9 cellular contexts compared by ENCODE assay signal in the genomic region with DNA sequence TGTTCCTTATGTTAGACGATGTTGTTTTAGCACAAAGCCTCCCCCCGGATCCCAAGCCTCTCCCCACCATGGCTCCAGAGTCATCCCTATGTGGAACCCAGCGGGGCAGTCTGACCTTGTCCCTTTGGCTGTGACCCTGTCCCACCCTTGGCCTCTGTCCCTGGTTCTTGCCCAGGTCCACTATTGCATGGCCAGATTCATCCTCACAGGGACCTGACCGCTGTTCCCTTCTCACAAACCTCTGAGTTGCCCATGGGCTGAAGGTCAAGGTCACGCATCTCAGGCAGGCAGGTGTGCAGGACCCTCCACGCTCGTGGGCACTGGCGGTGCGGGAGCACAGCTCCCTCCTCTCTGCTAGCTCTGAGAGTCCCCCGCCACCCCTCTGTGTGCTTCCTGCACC. TPM values are rescaled to one million over a fixed set of nuclear protein-coding genes. Genes with fewer than 3 reads are reported as not detected.
A peak's percentile ranks its signal among the peaks of the same experiment; 100 is the strongest.
DNase-seq lines count a peak whose midpoint lies in the region; ATAC-seq and TF ChIP-seq lines count a peak whose summit lies in the region.
"Had no signal": no experiment of that assay in that cellular context is flagged by ENCODE, and none has a peak within 500 bp of the region (broad histone marks: within the 10 kb centered on the region; RNA-seq: fewer than 3 reads in every experiment).

No MANE protein-coding gene starts in this region.

- H3K4me1 ChIP-seq in left ventricle myocardium inferior (peaks cover 100% of the 10 kb centered on the region), aorta (ENCODE audit: control insufficient read depth in 1 of 2, insufficient read depth in 2 of 2, low read length in 2 of 2) (peaks cover 4 to 8% of the 10 kb centered on the region in 2 donors)

- H3K36me3 Mint-ChIP-seq in activated naive CD8-positive, alpha-beta T cell treated with anti-CD3 and anti-CD28 coated beads, Interleukin-2, amount 50 U/mL, for 24 hours (ENCODE audit: low read depth), result no peaks in the 10 kb centered on the region
- no peaks in the 10 kb centered on the region for H3K36me3 Mint-ChIP-seq in mesothelial cell of epicardium

- no peaks in the 10 kb centered on the region for H3K36me3 ChIP-seq in left ventricle myocardium inferior
- H3K36me3 ChIP-seq in aorta (ENCODE audit: control insufficient read depth in 1 of 2, insufficient read depth in 2 of 2, low read length in 1 of 2), result no peaks in the 10 kb centered on the region

- ATAC-seq in Right ventricle myocardium superior (ENCODE audit: poor library complexity), result no peak
- ATAC-seq in activated naive CD8-positive, alpha-beta T cell treated with anti-CD3 and anti-CD28 coated beads, Interleukin-2, amount 50 U/mL, for 24 hours, result no peak
- no peak for ATAC-seq in aorta (ENCODE audit: low FRiP score)

- peaks cover 97% of the 10 kb centered on the region for H3K4me1 Mint-ChIP-seq in activated naive CD8-positive, alpha-beta T cell treated with anti-CD3 and anti-CD28 coated beads, Interleukin-2, amount 50 U/mL, for 24 hours
- H3K4me1 Mint-ChIP-seq in mesothelial cell of epicardium, result peaks cover 47% of the 10 kb centered on the region

- H3K27ac Mint-ChIP-seq in activated naive CD8-positive, alpha-beta T cell treated with anti-CD3 and anti-CD28 coated beads, Interleukin-2, amount 50 U/mL, for 24 hours, result peak overlapping the region; percentile 82
- H3K27ac Mint-ChIP-seq in mesothelial cell of epicardium, result no peak overlapping the region

- no peaks in the 10 kb centered on the region for H3K9me3 Mint-ChIP-seq in activated naive CD8-positive, alpha-beta T cell treated with anti-CD3 and anti-CD28 coated beads, Interleukin-2, amount 50 U/mL, for 24 hours
- H3K9me3 Mint-ChIP-seq in mesothelial cell of epicardium, result no peaks in the 10 kb centered on the region

- peak overlapping the region; percentile 66 for H3K4me3 Mint-ChIP-seq in activated naive CD8-positive, alpha-beta T cell treated with anti-CD3 and anti-CD28 coated beads, Interleukin-2, amount 50 U/mL, for 24 hours
- H3K4me3 Mint-ChIP-seq in mesothelial cell of epicardium, result peak overlapping the region; percentile 16

- DNase-seq in left ventricle myocardium inferior (no peak), Right ventricle myocardium superior (no peak), mesothelial cell of epicardium (ENCODE audit: low spot score in 2 of 2, unreplicated experiment in 2 of 2) (no peak), aorta (peak; percentile 35 to 65), NCI-H2081 (lab: John Stamatoyannopoulos, UW) (no peak), cerebellar cortex (ENCODE audit: low spot score) (no peak), DMS114 treated with DMSO at 0.1 percent for 48 hours (lab: John Stamatoyannopoulos, UW; ENCODE audit: unreplicated experiment) (no peak)
- DNase-seq in activated naive CD8-positive, alpha-beta T cell treated with anti-CD3 and anti-CD28 coated beads, Interleukin-2, amount 50 U/mL, for 24 hours, result no peak
- DNase-seq: occipital lobe had no signal

- H3K27ac ChIP-seq in left ventricle myocardium inferior (replicated peaks) (peak overlapping the region; percentile 61), aorta (ENCODE audit: low read depth in 1 of 2, low read length in 2 of 2) (no peak overlapping the region)

- H3K27me3 ChIP-seq in left ventricle myocardium inferior (ENCODE audit: low read depth) (no peaks in the 10 kb centered on the region), aorta (ENCODE audit: control insufficient read depth in 1 of 2, insufficient read depth in 2 of 2, low read length in 1 of 2) (no peaks in the 10 kb centered on the region)

- intact Hi-C loops in left ventricle myocardium inferior (cut with micrococcal nuclease), result no loop called here
- intact Hi-C loops in Right ventricle myocardium superior (cut with DNase I), result no loop called here
- intact Hi-C loops in aorta (cut with DNase I), result loop anchor here in 1 of 2 donors (5.0 kb wide), 2 partner anchors 37 to 38 kb away; partner anchors contain the start of gene BCR

- TF ChIP-seq CTCF in left ventricle myocardium inferior (IDR thresholded peaks at IDR 0.05; ENCODE audit: borderline replicate concordance) (no peak), mesothelial cell of epicardium (IDR thresholded peaks at IDR 0.05; ENCODE audit: unreplicated experiment) (no peak)

- 85 to 89% methylated on average over 10 of the region's 10 CpGs for WGBS in aorta, 2 donors

- no peaks in the 10 kb centered on the region for H3K27me3 Mint-ChIP-seq in activated naive CD8-positive, alpha-beta T cell treated with anti-CD3 and anti-CD28 coated beads, Interleukin-2, amount 50 U/mL, for 24 hours
- no peaks in the 10 kb centered on the region for H3K27me3 Mint-ChIP-seq in mesothelial cell of epicardium (ENCODE audit: low read depth)

- H3K4me3 ChIP-seq in left ventricle myocardium inferior (no peak overlapping the region), aorta (ENCODE audit: low read length in 2 of 2) (no peak overlapping the region)

- H3K9me3 ChIP-seq in left ventricle myocardium inferior (replicated peaks) (no peaks in the 10 kb centered on the region), aorta (ENCODE audit: control insufficient read depth, low read length) (no peaks in the 10 kb centered on the region)

RNA-seq across cellular contexts. Expression of gene BCR, which starts 39.0 kb away (rescaled TPM):
- 26.7 TPM for total RNA-seq in left ventricle myocardium inferior
- 28.2 TPM for total RNA-seq in Right ventricle myocardium superior
- 69.6 to 74.6 TPM (median 72.4 TPM) in 3 replicates for total RNA-seq in mesothelial cell of epicardium
- total RNA-seq in aorta, result 100 to 1,000 TPM; 113 to 120 TPM
- 10 to 100 TPM in 1 of 2 donors, 1 to 10 TPM in 1; 5.3 to 30.1 TPM for polyA plus RNA-seq in aorta

Comparison
In these comparisons a context has a peak if more than half of its experiments do, and no peak if none do; other contexts are left out.
1. DNase-seq: peak in aorta (2 of 2); none in left ventricle myocardium inferior (single experiment), Right ventricle myocardium superior (single experiment), activated naive CD8-positive, alpha-beta T cell treated with anti-CD3 and anti-CD28 coated beads, Interleukin-2, amount 50 U/mL, for 24 hours (single experiment), mesothelial cell of epicardium (0 of 2), NCI-H2081 (0 of 2), cerebellar cortex (single experiment) and DMS114 treated with DMSO at 0.1 percent for 48 hours (single experiment).